1 cellular context compared by ENCODE assay signal in the genomic region with DNA sequence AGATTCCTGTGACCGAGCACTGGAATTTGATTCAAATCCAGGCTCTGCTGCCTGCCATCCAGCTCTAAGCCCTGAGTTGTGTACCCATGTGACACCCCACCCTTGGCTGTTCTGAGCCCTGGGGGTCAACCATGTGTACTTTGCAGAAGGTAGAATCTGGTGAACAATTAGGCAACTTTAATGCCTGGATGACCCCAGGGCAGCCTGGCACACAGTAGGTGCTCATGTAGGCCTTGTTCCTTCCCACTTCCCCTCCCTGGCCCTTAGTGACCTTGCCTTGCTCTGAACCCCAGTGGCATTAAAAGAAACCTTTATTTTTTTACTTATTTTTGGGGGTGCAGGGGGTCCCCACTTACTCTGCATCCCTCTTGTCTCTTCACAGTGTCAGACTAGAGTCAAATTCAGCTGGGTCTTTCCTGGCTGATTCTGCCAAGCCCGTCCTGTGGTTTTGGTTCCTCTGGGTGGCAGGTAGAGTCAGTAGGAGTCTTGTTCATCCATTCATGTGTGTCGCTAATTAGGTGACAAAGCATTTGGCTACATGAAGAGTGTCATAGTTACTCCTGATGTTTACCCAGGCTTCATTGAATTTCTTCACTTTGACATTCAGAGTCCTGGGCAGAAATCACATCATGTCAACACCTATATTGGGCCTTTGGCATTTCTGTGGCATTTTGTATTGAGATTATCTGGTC.
TF ChIP-seq lines count a peak whose summit lies in the region.

No MANE protein-coding gene starts in this region.

TF ChIP-seq in H1, 55 proteins besides CTCF, POLR2A, EP300 and RAD21:
- TF ChIP-seq POLR2AphosphoS5 (IDR thresholded peaks at IDR 0.05; ENCODE audit: low read depth, low read length) (no peak), TAF1 (IDR thresholded peaks at IDR 0.05; ENCODE audit: low read depth, low read length) (no peak), EGR1 (IDR thresholded peaks at IDR 0.05; ENCODE audit: borderline replicate concordance, low read depth, low read length) (no peak), BACH1 (IDR thresholded peaks at IDR 0.05; ENCODE audit: low read length) (no peak), CBX8 (IDR thresholded peaks at IDR 0.05; ENCODE audit: borderline replicate concordance, low read depth, low read length) (no peak), SRF (IDR thresholded peaks at IDR 0.05; ENCODE audit: low read depth, low read length) (no peak), TEAD4 (IDR thresholded peaks at IDR 0.05; ENCODE audit: low read depth, low read length) (no peak), KDM4A (IDR thresholded peaks at IDR 0.05; ENCODE audit: low read depth, low read length, severe bottlenecking) (no peak), SAP30 (IDR thresholded peaks at IDR 0.05; ENCODE audit: insufficient read depth, insufficient replicate concordance, low read length) (no peak), RFX5 (IDR thresholded peaks at IDR 0.05; ENCODE audit: borderline replicate concordance, low read depth, low read length) (no peak), PHF8 (conservative IDR thresholded peaks at IDR 0.05; ENCODE audit: low read depth, low read length) (no peak), TCF12 (IDR thresholded peaks at IDR 0.05; ENCODE audit: low read depth, low read length) (no peak), CREB1 (IDR thresholded peaks at IDR 0.05) (no peak), HDAC6 (IDR thresholded peaks at IDR 0.05; ENCODE audit: low read depth, low read length) (no peak), ZNF274 (IDR thresholded peaks at IDR 0.05; ENCODE audit: borderline replicate concordance, extremely low read depth, low read length) (no peak)
- TF ChIP-seq, protein P1, sequence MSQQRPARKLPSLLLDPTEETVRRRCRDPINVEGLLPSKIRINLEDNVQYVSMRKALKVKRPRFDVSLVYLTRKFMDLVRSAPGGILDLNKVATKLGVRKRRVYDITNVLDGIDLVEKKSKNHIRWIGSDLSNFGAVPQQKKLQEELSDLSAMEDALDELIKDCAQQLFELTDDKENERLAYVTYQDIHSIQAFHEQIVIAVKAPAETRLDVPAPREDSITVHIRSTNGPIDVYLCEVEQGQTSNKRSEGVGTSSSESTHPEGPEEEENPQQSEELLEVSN (IDR thresholded peaks at IDR 0.05), result no peak
- TF ChIP-seq, protein P2, sequence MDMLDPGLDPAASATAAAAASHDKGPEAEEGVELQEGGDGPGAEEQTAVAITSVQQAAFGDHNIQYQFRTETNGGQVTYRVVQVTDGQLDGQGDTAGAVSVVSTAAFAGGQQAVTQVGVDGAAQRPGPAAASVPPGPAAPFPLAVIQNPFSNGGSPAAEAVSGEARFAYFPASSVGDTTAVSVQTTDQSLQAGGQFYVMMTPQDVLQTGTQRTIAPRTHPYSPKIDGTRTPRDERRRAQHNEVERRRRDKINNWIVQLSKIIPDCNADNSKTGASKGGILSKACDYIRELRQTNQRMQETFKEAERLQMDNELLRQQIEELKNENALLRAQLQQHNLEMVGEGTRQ (IDR thresholded peaks at IDR 0.05; ENCODE audit: low read length), result no peak
- TF ChIP-seq, protein P3, sequence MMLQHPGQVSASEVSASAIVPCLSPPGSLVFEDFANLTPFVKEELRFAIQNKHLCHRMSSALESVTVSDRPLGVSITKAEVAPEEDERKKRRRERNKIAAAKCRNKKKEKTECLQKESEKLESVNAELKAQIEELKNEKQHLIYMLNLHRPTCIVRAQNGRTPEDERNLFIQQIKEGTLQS (IDR thresholded peaks at IDR 0.05; ENCODE audit: insufficient read depth, low read depth, low read length), result no peak
TF ChIP-seq in H1: peak in this region for 0.
